ENCODE assay signal across 2 cellular contexts in genomic region chr5:126359884-126360283, GRCh38.
TF ChIP-seq lines count a peak whose summit lies in the region.

No MANE protein-coding gene starts in this region.

TF ChIP-seq in IMR-90, 13 proteins besides CTCF, POLR2A, EP300 and RAD21 (continued from another document):
- TF ChIP-seq, protein P1, sequence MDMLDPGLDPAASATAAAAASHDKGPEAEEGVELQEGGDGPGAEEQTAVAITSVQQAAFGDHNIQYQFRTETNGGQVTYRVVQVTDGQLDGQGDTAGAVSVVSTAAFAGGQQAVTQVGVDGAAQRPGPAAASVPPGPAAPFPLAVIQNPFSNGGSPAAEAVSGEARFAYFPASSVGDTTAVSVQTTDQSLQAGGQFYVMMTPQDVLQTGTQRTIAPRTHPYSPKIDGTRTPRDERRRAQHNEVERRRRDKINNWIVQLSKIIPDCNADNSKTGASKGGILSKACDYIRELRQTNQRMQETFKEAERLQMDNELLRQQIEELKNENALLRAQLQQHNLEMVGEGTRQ (IDR thresholded peaks at IDR 0.05; ENCODE audit: low read depth, low read length) = no peak
- TF ChIP-seq MAFK (IDR thresholded peaks at IDR 0.05; ENCODE audit: low read depth, low read length) (no peak), SMC3 (IDR thresholded peaks at IDR 0.05; ENCODE audit: low read depth, low read length) (no peak)
- TF ChIP-seq, protein P2, sequence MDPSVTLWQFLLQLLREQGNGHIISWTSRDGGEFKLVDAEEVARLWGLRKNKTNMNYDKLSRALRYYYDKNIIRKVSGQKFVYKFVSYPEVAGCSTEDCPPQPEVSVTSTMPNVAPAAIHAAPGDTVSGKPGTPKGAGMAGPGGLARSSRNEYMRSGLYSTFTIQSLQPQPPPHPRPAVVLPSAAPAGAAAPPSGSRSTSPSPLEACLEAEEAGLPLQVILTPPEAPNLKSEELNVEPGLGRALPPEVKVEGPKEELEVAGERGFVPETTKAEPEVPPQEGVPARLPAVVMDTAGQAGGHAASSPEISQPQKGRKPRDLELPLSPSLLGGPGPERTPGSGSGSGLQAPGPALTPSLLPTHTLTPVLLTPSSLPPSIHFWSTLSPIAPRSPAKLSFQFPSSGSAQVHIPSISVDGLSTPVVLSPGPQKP (IDR thresholded peaks at IDR 0.05; ENCODE audit: borderline replicate concordance, low read depth, low read length) = no peak
TF ChIP-seq in IMR-90: peak in this region for 0.

TF ChIP-seq in GM23338, 12 proteins besides CTCF, POLR2A, EP300 and RAD21:
- TF ChIP-seq, protein P3, sequence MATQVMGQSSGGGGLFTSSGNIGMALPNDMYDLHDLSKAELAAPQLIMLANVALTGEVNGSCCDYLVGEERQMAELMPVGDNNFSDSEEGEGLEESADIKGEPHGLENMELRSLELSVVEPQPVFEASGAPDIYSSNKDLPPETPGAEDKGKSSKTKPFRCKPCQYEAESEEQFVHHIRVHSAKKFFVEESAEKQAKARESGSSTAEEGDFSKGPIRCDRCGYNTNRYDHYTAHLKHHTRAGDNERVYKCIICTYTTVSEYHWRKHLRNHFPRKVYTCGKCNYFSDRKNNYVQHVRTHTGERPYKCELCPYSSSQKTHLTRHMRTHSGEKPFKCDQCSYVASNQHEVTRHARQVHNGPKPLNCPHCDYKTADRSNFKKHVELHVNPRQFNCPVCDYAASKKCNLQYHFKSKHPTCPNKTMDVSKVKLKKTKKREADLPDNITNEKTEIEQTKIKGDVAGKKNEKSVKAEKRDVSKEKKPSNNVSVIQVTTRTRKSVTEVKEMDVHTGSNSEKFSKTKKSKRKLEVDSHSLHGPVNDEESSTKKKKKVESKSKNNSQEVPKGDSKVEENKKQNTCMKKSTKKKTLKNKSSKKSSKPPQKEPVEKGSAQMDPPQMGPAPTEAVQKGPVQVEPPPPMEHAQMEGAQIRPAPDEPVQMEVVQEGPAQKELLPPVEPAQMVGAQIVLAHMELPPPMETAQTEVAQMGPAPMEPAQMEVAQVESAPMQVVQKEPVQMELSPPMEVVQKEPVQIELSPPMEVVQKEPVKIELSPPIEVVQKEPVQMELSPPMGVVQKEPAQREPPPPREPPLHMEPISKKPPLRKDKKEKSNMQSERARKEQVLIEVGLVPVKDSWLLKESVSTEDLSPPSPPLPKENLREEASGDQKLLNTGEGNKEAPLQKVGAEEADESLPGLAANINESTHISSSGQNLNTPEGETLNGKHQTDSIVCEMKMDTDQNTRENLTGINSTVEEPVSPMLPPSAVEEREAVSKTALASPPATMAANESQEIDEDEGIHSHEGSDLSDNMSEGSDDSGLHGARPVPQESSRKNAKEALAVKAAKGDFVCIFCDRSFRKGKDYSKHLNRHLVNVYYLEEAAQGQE (IDR thresholded peaks at IDR 0.05; ENCODE audit: unreplicated experiment) = no peak
- TF ChIP-seq ZNF331 (CRISPR knock-in tag; IDR thresholded peaks at IDR 0.05; ENCODE audit: low read depth) = no peak
- no peak for TF ChIP-seq CREB1 (CRISPR knock-in tag; IDR thresholded peaks at IDR 0.05; ENCODE audit: low read depth)
- no peak for TF ChIP-seq JUNB (IDR thresholded peaks at IDR 0.05; ENCODE audit: unreplicated experiment)
- TF ChIP-seq POLR2AphosphoS5 (IDR thresholded peaks at IDR 0.05; ENCODE audit: low read depth) = no peak
- TF ChIP-seq EZH2 (IDR thresholded peaks at IDR 0.05; ENCODE audit: low read depth, unreplicated experiment) = no peak
- TF ChIP-seq STAT1 (IDR thresholded peaks at IDR 0.05; ENCODE audit: unreplicated experiment) = no peak
- TF ChIP-seq, protein P4, sequence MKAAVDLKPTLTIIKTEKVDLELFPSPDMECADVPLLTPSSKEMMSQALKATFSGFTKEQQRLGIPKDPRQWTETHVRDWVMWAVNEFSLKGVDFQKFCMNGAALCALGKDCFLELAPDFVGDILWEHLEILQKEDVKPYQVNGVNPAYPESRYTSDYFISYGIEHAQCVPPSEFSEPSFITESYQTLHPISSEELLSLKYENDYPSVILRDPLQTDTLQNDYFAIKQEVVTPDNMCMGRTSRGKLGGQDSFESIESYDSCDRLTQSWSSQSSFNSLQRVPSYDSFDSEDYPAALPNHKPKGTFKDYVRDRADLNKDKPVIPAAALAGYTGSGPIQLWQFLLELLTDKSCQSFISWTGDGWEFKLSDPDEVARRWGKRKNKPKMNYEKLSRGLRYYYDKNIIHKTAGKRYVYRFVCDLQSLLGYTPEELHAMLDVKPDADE (IDR thresholded peaks at IDR 0.05) = no peak
- no peak for TF ChIP-seq NANOG (IDR thresholded peaks at IDR 0.05; ENCODE audit: borderline replicate concordance)
- TF ChIP-seq, protein P5, sequence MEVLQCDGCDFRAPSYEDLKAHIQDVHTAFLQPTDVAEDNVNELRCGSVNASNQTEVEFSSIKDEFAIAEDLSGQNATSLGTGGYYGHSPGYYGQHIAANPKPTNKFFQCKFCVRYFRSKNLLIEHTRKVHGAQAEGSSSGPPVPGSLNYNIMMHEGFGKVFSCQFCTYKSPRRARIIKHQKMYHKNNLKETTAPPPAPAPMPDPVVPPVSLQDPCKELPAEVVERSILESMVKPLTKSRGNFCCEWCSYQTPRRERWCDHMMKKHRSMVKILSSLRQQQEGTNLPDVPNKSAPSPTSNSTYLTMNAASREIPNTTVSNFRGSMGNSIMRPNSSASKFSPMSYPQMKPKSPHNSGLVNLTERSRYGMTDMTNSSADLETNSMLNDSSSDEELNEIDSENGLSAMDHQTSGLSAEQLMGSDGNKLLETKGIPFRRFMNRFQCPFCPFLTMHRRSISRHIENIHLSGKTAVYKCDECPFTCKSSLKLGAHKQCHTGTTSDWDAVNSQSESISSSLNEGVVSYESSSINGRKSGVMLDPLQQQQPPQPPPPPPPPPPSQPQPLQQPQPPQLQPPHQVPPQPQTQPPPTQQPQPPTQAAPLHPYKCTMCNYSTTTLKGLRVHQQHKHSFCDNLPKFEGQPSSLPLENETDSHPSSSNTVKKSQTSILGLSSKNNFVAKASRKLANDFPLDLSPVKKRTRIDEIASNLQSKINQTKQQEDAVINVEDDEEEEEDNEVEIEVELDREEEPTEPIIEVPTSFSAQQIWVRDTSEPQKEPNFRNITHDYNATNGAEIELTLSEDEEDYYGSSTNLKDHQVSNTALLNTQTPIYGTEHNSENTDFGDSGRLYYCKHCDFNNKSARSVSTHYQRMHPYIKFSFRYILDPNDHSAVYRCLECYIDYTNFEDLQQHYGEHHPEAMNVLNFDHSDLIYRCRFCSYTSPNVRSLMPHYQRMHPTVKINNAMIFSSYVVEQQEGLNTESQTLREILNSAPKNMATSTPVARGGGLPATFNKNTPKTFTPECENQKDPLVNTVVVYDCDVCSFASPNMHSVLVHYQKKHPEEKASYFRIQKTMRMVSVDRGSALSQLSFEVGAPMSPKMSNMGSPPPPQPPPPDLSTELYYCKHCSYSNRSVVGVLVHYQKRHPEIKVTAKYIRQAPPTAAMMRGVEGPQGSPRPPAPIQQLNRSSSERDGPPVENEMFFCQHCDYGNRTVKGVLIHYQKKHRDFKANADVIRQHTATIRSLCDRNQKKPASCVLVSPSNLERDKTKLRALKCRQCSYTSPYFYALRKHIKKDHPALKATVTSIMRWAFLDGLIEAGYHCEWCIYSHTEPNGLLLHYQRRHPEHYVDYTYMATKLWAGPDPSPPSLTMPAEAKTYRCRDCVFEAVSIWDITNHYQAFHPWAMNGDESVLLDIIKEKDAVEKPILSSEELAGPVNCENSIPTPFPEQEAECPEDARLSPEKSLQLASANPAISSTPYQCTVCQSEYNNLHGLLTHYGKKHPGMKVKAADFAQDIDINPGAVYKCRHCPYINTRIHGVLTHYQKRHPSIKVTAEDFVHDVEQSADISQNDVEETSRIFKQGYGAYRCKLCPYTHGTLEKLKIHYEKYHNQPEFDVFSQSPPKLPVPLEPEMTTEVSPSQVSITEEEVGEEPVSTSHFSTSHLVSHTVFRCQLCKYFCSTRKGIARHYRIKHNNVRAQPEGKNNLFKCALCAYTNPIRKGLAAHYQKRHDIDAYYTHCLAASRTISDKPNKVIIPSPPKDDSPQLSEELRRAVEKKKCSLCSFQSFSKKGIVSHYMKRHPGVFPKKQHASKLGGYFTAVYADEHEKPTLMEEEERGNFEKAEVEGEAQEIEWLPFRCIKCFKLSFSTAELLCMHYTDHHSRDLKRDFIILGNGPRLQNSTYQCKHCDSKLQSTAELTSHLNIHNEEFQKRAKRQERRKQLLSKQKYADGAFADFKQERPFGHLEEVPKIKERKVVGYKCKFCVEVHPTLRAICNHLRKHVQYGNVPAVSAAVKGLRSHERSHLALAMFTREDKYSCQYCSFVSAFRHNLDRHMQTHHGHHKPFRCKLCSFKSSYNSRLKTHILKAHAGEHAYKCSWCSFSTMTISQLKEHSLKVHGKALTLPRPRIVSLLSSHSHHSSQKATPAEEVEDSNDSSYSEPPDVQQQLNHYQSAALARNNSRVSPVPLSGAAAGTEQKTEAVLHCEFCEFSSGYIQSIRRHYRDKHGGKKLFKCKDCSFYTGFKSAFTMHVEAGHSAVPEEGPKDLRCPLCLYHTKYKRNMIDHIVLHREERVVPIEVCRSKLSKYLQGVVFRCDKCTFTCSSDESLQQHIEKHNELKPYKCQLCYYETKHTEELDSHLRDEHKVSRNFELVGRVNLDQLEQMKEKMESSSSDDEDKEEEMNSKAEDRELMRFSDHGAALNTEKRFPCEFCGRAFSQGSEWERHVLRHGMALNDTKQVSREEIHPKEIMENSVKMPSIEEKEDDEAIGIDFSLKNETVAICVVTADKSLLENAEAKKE (CRISPR knock-in tag; IDR thresholded peaks at IDR 0.05) = no peak
- no peak for TF ChIP-seq EZH2phosphoT487 (IDR thresholded peaks at IDR 0.05; ENCODE audit: unreplicated experiment)
- no peak for TF ChIP-seq ZNF114 (CRISPR knock-in tag; IDR thresholded peaks at IDR 0.05)
TF ChIP-seq in GM23338: peak in this region for 0.
